5 cellular contexts compared by ENCODE assay signal in the genomic region with DNA sequence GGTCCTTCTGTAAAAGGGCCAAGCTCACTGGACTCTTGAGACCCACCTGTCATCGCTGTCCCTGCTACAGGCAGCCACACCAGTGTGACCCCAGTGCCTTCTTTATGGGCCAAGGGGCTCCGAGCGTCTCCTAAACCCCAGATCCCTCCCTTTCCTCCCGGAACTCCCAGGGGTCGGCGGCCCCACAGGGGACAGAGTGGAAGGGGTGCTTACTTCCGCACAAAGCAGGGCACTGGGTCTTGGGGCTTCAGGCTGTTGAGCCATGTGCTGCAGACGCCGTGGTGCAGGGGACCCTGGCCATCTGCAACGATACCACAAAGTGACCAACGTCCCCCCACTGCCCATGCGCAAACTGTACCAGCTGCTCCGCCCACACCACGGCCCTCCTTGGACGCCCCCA. TPM values are rescaled to one million over a fixed set of nuclear protein-coding genes. Genes with fewer than 3 reads are reported as not detected.
"Had no signal": no experiment of that assay in that cellular context is flagged by ENCODE, and none has a peak within 500 bp of the region (broad histone marks: within the 10 kb centered on the region; RNA-seq: fewer than 3 reads in every experiment).

No MANE protein-coding gene starts in this region.

RNA-seq across cellular contexts. Expression of gene NOS2, which starts 39.4 kb away (rescaled TPM):
- total RNA-seq: left lobe of liver, mammary epithelial cell, mononuclear cell had no signal
- polyA plus RNA-seq: immature natural killer cell, keratinocyte, mammary epithelial cell had no signal
